ENCODE assay signal across 1 cellular context in genomic region chr20:18639501-18639979, GRCh38.
TF ChIP-seq lines count a peak whose summit lies in the region.

No MANE protein-coding gene starts in this region.

TF ChIP-seq in GM12878, 131 proteins besides CTCF, POLR2A, EP300 and RAD21 (continued from another document and continues in another):
- TF ChIP-seq REST (IDR thresholded peaks at IDR 0.05; ENCODE audit: low read depth, low read length) (no peak), TARDBP (IDR thresholded peaks at IDR 0.05; ENCODE audit: borderline replicate concordance) (no peak), ZNF687 (IDR thresholded peaks at IDR 0.05) (no peak), NFXL1 (IDR thresholded peaks at IDR 0.05; ENCODE audit: borderline replicate concordance) (no peak), HDAC6 (IDR thresholded peaks at IDR 0.05; ENCODE audit: unreplicated experiment) (no peak), FOXM1 (IDR thresholded peaks at IDR 0.05; ENCODE audit: low read depth, low read length) (peak; percentile 47; the same call in 1 of the 2 replicates), HDGF (IDR thresholded peaks at IDR 0.05) (no peak), E2F4 (IDR thresholded peaks at IDR 0.05; ENCODE audit: low read depth, low read length) (no peak), NBN (IDR thresholded peaks at IDR 0.05) (no peak), PRDM15 (CRISPR knock-in tag; IDR thresholded peaks at IDR 0.05) (no peak), BHLHE40 (IDR thresholded peaks at IDR 0.05; ENCODE audit: borderline replicate concordance in 1 of 2, low read depth in 2 of 2, low read length in 1 of 2) (no peak), RFX5 (IDR thresholded peaks at IDR 0.05; ENCODE audit: low read depth, low read length) (no peak), MAX (IDR thresholded peaks at IDR 0.05; ENCODE audit: low read depth, low read length) (no peak), MLLT1 (IDR thresholded peaks at IDR 0.05) (no peak), ASH2L (IDR thresholded peaks at IDR 0.05; ENCODE audit: borderline replicate concordance, low read depth) (no peak), ATF7 (IDR thresholded peaks at IDR 0.05; ENCODE audit: low read depth) (peak; percentile 43; the same call in 1 of the 2 replicates), PML (IDR thresholded peaks at IDR 0.05; ENCODE audit: low read length) (no peak), FOXK2 (IDR thresholded peaks at IDR 0.05) (no peak), SPI1 (IDR thresholded peaks at IDR 0.05; ENCODE audit: borderline replicate concordance, insufficient read depth, low read depth, low read length) (peak; percentile 50; the same call in 1 of the 2 replicates), PBX3 (IDR thresholded peaks at IDR 0.05; ENCODE audit: insufficient replicate concordance, low read depth, low read length) (no peak), RELB (IDR thresholded peaks at IDR 0.05; ENCODE audit: low read depth) (peak; percentile 68; the same call in 1 of the 2 replicates), YY1 (IDR thresholded peaks at IDR 0.05; ENCODE audit: low read depth, low read length) (no peak), IKZF2 (IDR thresholded peaks at IDR 0.05) (peak in 1 of 2 experiments; percentile 65; a peak in 2 of 4 replicates), ZSCAN29 (IDR thresholded peaks at IDR 0.05) (no peak), KLF5 (IDR thresholded peaks at IDR 0.05; ENCODE audit: partially characterized antibody) (no peak), NR2F1 (conservative IDR thresholded peaks at IDR 0.05) (no peak), NFIC (IDR thresholded peaks at IDR 0.05; ENCODE audit: low read depth, low read length) (peak; percentile 75), RELA (IDR thresholded peaks at IDR 0.05; ENCODE audit: borderline replicate concordance, partially characterized antibody) (no peak), CBFB (IDR thresholded peaks at IDR 0.05; ENCODE audit: low read depth) (no peak), ESRRA (IDR thresholded peaks at IDR 0.05; ENCODE audit: low read length) (no peak), BRCA1 (IDR thresholded peaks at IDR 0.05; ENCODE audit: low read depth, low read length) (no peak), RUNX3 (IDR thresholded peaks at IDR 0.05; ENCODE audit: low read length) (peak; percentile 47), SKIL (IDR thresholded peaks at IDR 0.05; ENCODE audit: low read depth, poor library complexity, severe bottlenecking) (no peak), RCOR1 (conservative IDR thresholded peaks at IDR 0.05; ENCODE audit: low read depth, low read length) (no peak), ZNF622 (IDR thresholded peaks at IDR 0.05) (no peak), ETV6 (conservative IDR thresholded peaks at IDR 0.05 in 1 of 2, IDR thresholded peaks at IDR 0.05 in 1 of 2; ENCODE audit: borderline replicate concordance in 1 of 2, low read depth in 1 of 2) (no peak), IRF3 (IDR thresholded peaks at IDR 0.05) (no peak), MTA3 (IDR thresholded peaks at IDR 0.05; ENCODE audit: borderline replicate concordance, low read length) (no peak), HDAC2 (IDR thresholded peaks at IDR 0.05) (no peak), EED (IDR thresholded peaks at IDR 0.05; ENCODE audit: low read depth) (peak; percentile 79), SIN3A (IDR thresholded peaks at IDR 0.05; ENCODE audit: low read depth, low read length) (no peak), CHD2 (IDR thresholded peaks at IDR 0.05; ENCODE audit: borderline replicate concordance, low read depth, low read length) (no peak)
